ENCODE assay signal across 27 cellular contexts in genomic region chr3:183279371-183279770, GRCh38. TPM values are rescaled to one million over a fixed set of nuclear protein-coding genes. Genes with fewer than 3 reads are reported as not detected.
DNase-seq lines count a peak whose midpoint lies in the region; TF ChIP-seq lines count a peak whose summit lies in the region.
"Had no signal": no experiment of that assay in that cellular context is flagged by ENCODE, and none has a peak within 500 bp of the region (broad histone marks: within the 10 kb centered on the region; RNA-seq: fewer than 3 reads in every experiment).

No MANE protein-coding gene starts in this region.

- peaks cover 15% of the 10 kb centered on the region for H3K79me2 ChIP-seq in PC-9 (ENCODE audit: low read depth)
- no peaks in the 10 kb centered on the region for H3K79me2 ChIP-seq in Karpas-422 (ENCODE audit: low read length)

- CTCF ChIA-PET in PC-9 (lab: Charles Lee): no interaction called here

- 0 out of 2 replicates have a peak overlapping the region, but pooled peaks have one; percentile 51 for H3K27ac ChIP-seq in PC-9
- H3K27ac ChIP-seq in Karpas-422 (ENCODE audit: low read length): no peak overlapping the region
- H3K27ac ChIP-seq: HL-60 had no signal

- TF ChIP-seq CTCF in PC-9 (conservative IDR thresholded peaks at IDR 0.05) (no peak), glutamatergic neuron (IDR thresholded peaks at IDR 0.05; ENCODE audit: partially characterized antibody, unreplicated experiment) (no peak)

- no peak overlapping the region for H3K4me3 Mint-ChIP-seq in glutamatergic neuron (ENCODE audit: unreplicated experiment)
- H3K4me3 Mint-ChIP-seq: CD4-positive, alpha-beta T cell; T-cell; T-helper 2 cell treated with Interferon-gamma antibody and Interleukin-4, amounts not matched to agents 5 μg/mL and 100 μg/mL, for 36 hours had no signal

- no TSS peak for BruUV-seq in PC-9 (replicated peaks; lab: Mats Ljungman, UMichigan)

- H2AFZ ChIP-seq in PC-9 (no peak overlapping the region), Karpas-422 (ENCODE audit: low read length) (no peak overlapping the region)
- H2AFZ ChIP-seq: GM23248 had no signal

- H3K36me3 Mint-ChIP-seq in glutamatergic neuron (ENCODE audit: unreplicated experiment): no peaks in the 10 kb centered on the region

- no peaks in the 10 kb centered on the region for H3K9me3 ChIP-seq in PC-9 (ENCODE audit: insufficient read depth, low read depth)
- H3K9me3 ChIP-seq in Karpas-422 (ENCODE audit: low read length): no peaks in the 10 kb centered on the region
- H3K9me3 ChIP-seq: Caco-2 had no signal

- peaks cover 3% of the 10 kb centered on the region for H3K9me3 Mint-ChIP-seq in glutamatergic neuron (ENCODE audit: unreplicated experiment)
- H3K9me3 Mint-ChIP-seq: CD4-positive, alpha-beta T cell; T-cell; T-helper 2 cell treated with Interferon-gamma antibody and Interleukin-4, amounts not matched to agents 5 μg/mL and 100 μg/mL, for 36 hours had no signal

- 0 out of 2 replicates have a peak, but pooled peaks cover 2% of the 10 kb centered on the region for H3K36me3 ChIP-seq in PC-9 (ENCODE audit: low read depth)
- no peaks in the 10 kb centered on the region for H3K36me3 ChIP-seq in Karpas-422 (ENCODE audit: insufficient read depth, low read length)

- peaks cover 9% of the 10 kb centered on the region for H3K4me1 Mint-ChIP-seq in glutamatergic neuron (ENCODE audit: low read depth, unreplicated experiment)

- H3K27ac Mint-ChIP-seq in glutamatergic neuron (ENCODE audit: unreplicated experiment): no peak overlapping the region
- H3K27ac Mint-ChIP-seq: CD4-positive, alpha-beta T cell; T-cell; T-helper 2 cell treated with Interferon-gamma antibody and Interleukin-4, amounts not matched to agents 5 μg/mL and 100 μg/mL, for 36 hours had no signal

- DNase-seq in COLO829 (ENCODE audit: low spot score) (peak; percentile 42), NCI-H146 (lab: John Stamatoyannopoulos, UW) (peak; percentile 44), PC-9 (no peak), glutamatergic neuron (peak; percentile 29), Karpas-422 (no peak), NCI-H748 treated with DMSO at 0.1 percent for 48 hours (lab: John Stamatoyannopoulos, UW) (no peak)
- DNase-seq in activated CD4-positive, alpha-beta T cell treated with anti-CD3 and anti-CD28 coated beads, Interleukin-2, amount 50 U/mL, for 1 hour: no peak
- DNase-seq: Caco-2; CD4-positive, alpha-beta T cell; DMS 273 treated with DMSO at 0.1 percent for 48 hours; DND-41; HCEC 1CT; NCI-H1092; NCI-H2081 treated with DMSO at 0.1 percent for 48 hours; NCI-H226; NCI-H510A treated with DMSO at 0.1 percent for 48 hours; NCI-H82; OCI-M1; RPMI8226; SIG-M5; T-cell had no signal

- no peak overlapping the region for H3K4me2 ChIP-seq in PC-9
- no peak overlapping the region for H3K4me2 ChIP-seq in Karpas-422 (ENCODE audit: low read depth, low read length, poor library complexity, severe bottlenecking)

- H4K20me1 ChIP-seq in PC-9 (ENCODE audit: insufficient read depth): no peaks in the 10 kb centered on the region
- no peaks in the 10 kb centered on the region for H4K20me1 ChIP-seq in Karpas-422 (ENCODE audit: insufficient read depth, low read depth, low read length)

- H3K27me3 ChIP-seq in PC-9 (ENCODE audit: insufficient read depth, low read depth): no peaks in the 10 kb centered on the region
- no peaks in the 10 kb centered on the region for H3K27me3 ChIP-seq in Karpas-422 (ENCODE audit: low read length)

- no peaks in the 10 kb centered on the region for H3K9me2 ChIP-seq in PC-9 (ENCODE audit: insufficient read depth)
- H3K9me2 ChIP-seq in Karpas-422 (replicated peaks; ENCODE audit: insufficient read depth, low read length): no peaks in the 10 kb centered on the region

- H3K4me3 ChIP-seq in PC-9 (no peak overlapping the region), Karpas-422 (ENCODE audit: low read length) (no peak overlapping the region)
- H3K4me3 ChIP-seq: GM23248, K562 had no signal

- intact Hi-C loops in PC-9 (cut with micrococcal nuclease; ENCODE audit: unreplicated experiment): no loop called here

- peaks cover 4% of the 10 kb centered on the region for H3K27me3 Mint-ChIP-seq in glutamatergic neuron (ENCODE audit: unreplicated experiment)
- H3K27me3 Mint-ChIP-seq: CD4-positive, alpha-beta T cell; T-cell had no signal

- H3K9ac ChIP-seq in Karpas-422 (ENCODE audit: low read length): no peak overlapping the region
- H3K9ac ChIP-seq: GM23248 had no signal

- POLR2A ChIA-PET in PC-9 (lab: Charles Lee; ENCODE audit: unreplicated experiment): no interaction called here

- peaks cover 28% of the 10 kb centered on the region for H3F3A ChIP-seq in PC-9 (ENCODE audit: insufficient read depth, low read depth)

- peaks cover 56% of the 10 kb centered on the region for H3K4me1 ChIP-seq in PC-9 (replicated peaks; ENCODE audit: insufficient read depth)
- H3K4me1 ChIP-seq in Karpas-422 (ENCODE audit: low read length): peaks cover 31% of the 10 kb centered on the region
- H3K4me1 ChIP-seq: Caco-2 had no signal

RNA-seq across cellular contexts. Expression of gene B3GNT5, which starts 26.3 kb away (rescaled TPM):
- total RNA-seq in PC-9 (2021): 30.7 and 33.6 TPM in 2 replicates
- total RNA-seq in glutamatergic neuron (ENCODE audit: unreplicated experiment): 2.9 TPM
- total RNA-seq in Karpas-422 (2014; rRNA removed; shearing (Covaris generic); ENCODE audit: low replicate concordance): 2.0 and 8.6 TPM in 2 replicates
- total RNA-seq: G401, HepG2 had no signal

Comparison
In these comparisons a context has a peak if more than half of its experiments do, and no peak if none do; other contexts are left out.
1. DNase-seq: peak in COLO829 (single experiment), NCI-H146 (single experiment) and glutamatergic neuron (single experiment); none in PC-9 (0 of 2), Karpas-422 (single experiment), NCI-H748 treated with DMSO at 0.1 percent for 48 hours (single experiment) and activated CD4-positive, alpha-beta T cell treated with anti-CD3 and anti-CD28 coated beads, Interleukin-2, amount 50 U/mL, for 1 hour (single experiment).